Comparison of ENCODE assay signal across 28 cellular contexts in the genomic region with DNA sequence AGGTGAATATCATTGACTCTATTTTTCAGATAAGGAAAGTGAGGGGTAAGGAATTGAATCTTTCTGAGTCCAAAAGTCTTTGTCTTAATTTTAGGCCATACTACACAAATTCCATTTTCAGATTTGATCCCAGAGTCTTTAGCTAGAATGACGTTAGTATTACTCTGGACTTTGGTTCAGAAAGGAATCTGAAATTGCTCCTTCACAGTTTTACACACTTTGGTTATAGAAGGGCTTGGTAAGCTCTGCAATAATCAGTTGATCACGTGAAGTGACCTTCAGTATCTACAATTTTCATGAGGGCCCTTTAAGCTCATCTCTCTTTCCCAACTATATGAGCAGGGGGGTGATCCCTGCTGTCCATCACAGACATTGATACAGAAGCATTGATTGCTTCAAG.
"Had no signal": no experiment of that assay in that cellular context is flagged by ENCODE, and none has a peak within 500 bp of the region (broad histone marks: within the 10 kb centered on the region; RNA-seq: fewer than 3 reads in every experiment).

No MANE protein-coding gene starts in this region.

- H3K36me3 Mint-ChIP-seq: immature natural killer cell; mesothelial cell of epicardium; naive thymus-derived CD4-positive, alpha-beta T cell had no signal

- H3K27ac Mint-ChIP-seq: effector memory CD8-positive, alpha-beta T cell; endodermal cell; immature natural killer cell; mesothelial cell of epicardium; naive thymus-derived CD4-positive, alpha-beta T cell had no signal

- H3K4me1 ChIP-seq: esophagus squamous epithelium, lower lobe of right lung had no signal

- ATAC-seq: effector memory CD8-positive, alpha-beta T cell; esophagus mucosa; gastrocnemius medialis; left cardiac atrium; left lobe of liver; lower lobe of right lung; naive thymus-derived CD4-positive, alpha-beta T cell had no signal

- H3K4me3 Mint-ChIP-seq: effector memory CD8-positive, alpha-beta T cell; endodermal cell; immature natural killer cell; mesothelial cell of epicardium; naive thymus-derived CD4-positive, alpha-beta T cell had no signal

- H3K4me3 ChIP-seq: coronary artery, dorsolateral prefrontal cortex, esophagus squamous epithelium, gastrocnemius medialis, heart right ventricle, lower lobe of right lung had no signal

- H3K36me3 ChIP-seq: esophagus squamous epithelium, gastrocnemius medialis, heart right ventricle, lower lobe of right lung had no signal

- FAIRE-seq: colon, endometrium had no signal

- H3K27me3 ChIP-seq: dorsolateral prefrontal cortex, esophagus squamous epithelium, gastrocnemius medialis, heart right ventricle had no signal

- H3K9me3 ChIP-seq: esophagus squamous epithelium, gastrocnemius medialis, heart right ventricle, lower lobe of right lung had no signal

- H3K4me1 Mint-ChIP-seq: immature natural killer cell; naive thymus-derived CD4-positive, alpha-beta T cell had no signal

- DNase-seq: dermis blood vessel endothelial cell; dorsolateral prefrontal cortex; effector CD4-positive, alpha-beta T cell; effector memory CD8-positive, alpha-beta T cell; endodermal cell; erythroblast; esophagus squamous epithelium; foreskin fibroblast; foreskin melanocyte; gastrocnemius medialis; glutamatergic neuron; head of caudate nucleus; heart right ventricle; hypothalamus; immature natural killer cell; islet precursor cell; left cardiac atrium; left ventricle myocardium superior; lower lobe of right lung; mesenchymal stem cell; naive thymus-derived CD4-positive, alpha-beta T cell had no signal

- H3K27me3 Mint-ChIP-seq: effector memory CD8-positive, alpha-beta T cell; naive thymus-derived CD4-positive, alpha-beta T cell had no signal

- H3K27ac ChIP-seq: coronary artery, dorsolateral prefrontal cortex, epithelial cell of prostate, esophagus squamous epithelium, gastrocnemius medialis, heart right ventricle, lower lobe of right lung had no signal

- H3K9me3 Mint-ChIP-seq: endodermal cell, mesothelial cell of epicardium had no signal
